In the genomic region with DNA sequence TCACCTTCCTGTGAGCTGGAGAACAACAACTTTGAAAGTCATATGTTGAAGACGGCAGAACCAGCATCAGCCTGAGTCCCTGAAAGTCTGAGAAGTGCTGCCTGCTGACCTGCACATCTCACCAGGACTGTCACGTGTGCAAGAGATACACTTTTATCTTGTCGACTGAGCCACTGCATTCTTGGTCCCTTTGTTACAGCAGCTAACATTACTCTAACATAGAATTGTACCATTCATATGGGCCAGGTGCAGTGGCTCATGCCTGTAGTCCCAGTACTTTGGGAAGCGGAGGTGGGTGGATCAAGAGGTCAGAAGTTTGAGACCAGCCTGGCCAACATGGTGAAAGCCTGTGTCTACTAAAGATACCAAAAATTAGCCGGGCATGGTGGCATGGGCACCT, we compare ENCODE assay signal across 27 cellular contexts. TPM values are rescaled to one million over a fixed set of nuclear protein-coding genes. Genes with fewer than 3 reads are reported as not detected.
DNase-seq lines count a peak whose midpoint lies in the region; ATAC-seq, FAIRE-seq and TF ChIP-seq lines count a peak whose summit lies in the region.
"Had no signal": no experiment of that assay in that cellular context is flagged by ENCODE, and none has a peak within 500 bp of the region (broad histone marks: within the 10 kb centered on the region; RNA-seq: fewer than 3 reads in every experiment).

No MANE protein-coding gene starts in this region.

- intact Hi-C loops in HepG2 (cut with micrococcal nuclease; ENCODE audit: unreplicated experiment) (no loop called here), right lobe of liver (cut with DNase I) (no loop called here), spleen (cut with DNase I; ENCODE audit: low total_unique reads) (no loop called here), sigmoid colon (cut with DNase I) (no loop called here)

- no peaks in the 10 kb centered on the region for H3K36me3 Mint-ChIP-seq in type B pancreatic cell
- H3K36me3 Mint-ChIP-seq: CD14-positive monocyte had no signal

- H2AFZ ChIP-seq in HepG2 (ENCODE audit: low read length) = no peak overlapping the region
- H2AFZ ChIP-seq: GM23248 had no signal

- no peak for TF ChIP-seq RAD21 in HepG2 (CRISPR knock-in tag; IDR thresholded peaks at IDR 0.05)

- DNase-seq in HepG2 (ENCODE audit: low spot score) = no peak
- DNase-seq in right lobe of liver = no peak
- peak; percentile 23 for DNase-seq in islet precursor cell
- DNase-seq in type B pancreatic cell (ENCODE audit: extremely low spot score, unreplicated experiment) = peak; percentile 40
- DNase-seq in spleen = no peak
- no peak for DNase-seq in sigmoid colon
- DNase-seq in NOMO-1 treated with DMSO at 0.1 percent for 48 hours (lab: John Stamatoyannopoulos, UW; ENCODE audit: unreplicated experiment) = no peak
- DNase-seq: 8988T; ACHN; AML-193; BE2C; CD4-positive, alpha-beta T cell; CD8-positive, alpha-beta memory T cell; DMS 273 treated with DMSO at 0.1 percent for 48 hours; DMS79; EL; GDM1; GM23248; H7 had no signal

- H3K4me2 ChIP-seq in HepG2 (ENCODE audit: low read depth, low read length) = no peak overlapping the region
- H3K4me2 ChIP-seq: A549; BLaER1 treated with 17β-estradiol and CSF1 and Interleukin-3, amounts not matched to agents 10 nM and 100 nM had no signal

- H3K9ac ChIP-seq in HepG2 (ENCODE audit: insufficient read depth, low read depth, low read length) = no peak overlapping the region
- H3K9ac ChIP-seq: BLaER1 treated with 17β-estradiol and CSF1 and Interleukin-3, amounts not matched to agents 10 nM and 100 nM; GM23248 had no signal

- H3K27ac ChIP-seq in HepG2 (ENCODE audit: extremely low read length, insufficient read depth, low read length) (no peak overlapping the region), right lobe of liver (no peak overlapping the region), spleen (no peak overlapping the region), sigmoid colon (no peak overlapping the region)
- H3K27ac ChIP-seq: A549; BLaER1 treated with 17β-estradiol and CSF1 and Interleukin-3, amounts not matched to agents 10 nM and 100 nM; GM23248 had no signal

- FAIRE-seq in HepG2 (lab: Jason Lieb, UNC) = no peak
- FAIRE-seq: A549, D721Med, GM12878, GM19239, H1 had no signal

- CTCF ChIA-PET in HepG2 (lab: Yijun Ruan, JAX; ENCODE audit: low intra/inter-chr PET ratio, low total read pairs) = no interaction called here

- H4K20me1 ChIP-seq in HepG2 (ENCODE audit: insufficient read depth, low read length) = no peaks in the 10 kb centered on the region
- H4K20me1 ChIP-seq: BLaER1 treated with 17β-estradiol and CSF1 and Interleukin-3, amounts not matched to agents 10 nM and 100 nM had no signal

- H3K9me3 ChIP-seq in HepG2 (ENCODE audit: low read length) = no peaks in the 10 kb centered on the region
- H3K9me3 ChIP-seq in right lobe of liver = no peaks in the 10 kb centered on the region
- no peaks in the 10 kb centered on the region for H3K9me3 ChIP-seq in spleen
- no peaks in the 10 kb centered on the region for H3K9me3 ChIP-seq in sigmoid colon
- H3K9me3 ChIP-seq: BE2C had no signal

- ATAC-seq in HepG2 (no peak), right lobe of liver (no peak)
- ATAC-seq: A549, GM12878, HCT116 had no signal

- no peak for TF ChIP-seq EP300 in HepG2 (IDR thresholded peaks at IDR 0.05; ENCODE audit: low read depth in 2 of 2, low read length in 2 of 2)
- TF ChIP-seq EP300 in HepG2 (CRISPR knock-in tag; IDR thresholded peaks at IDR 0.05; ENCODE audit: borderline replicate concordance) = no peak
- no peak for TF ChIP-seq EP300 in sigmoid colon (IDR thresholded peaks at IDR 0.05)

- POLR2A ChIA-PET in HepG2 (lab: Yijun Ruan, JAX) = no interaction called here

- H3K4me1 ChIP-seq in HepG2 (ENCODE audit: insufficient read depth, low read length) (no peaks in the 10 kb centered on the region), right lobe of liver (no peaks in the 10 kb centered on the region), spleen (no peaks in the 10 kb centered on the region), sigmoid colon (no peaks in the 10 kb centered on the region)
- H3K4me1 ChIP-seq: A549; BE2C; BLaER1 treated with 17β-estradiol and CSF1 and Interleukin-3, amounts not matched to agents 10 nM and 100 nM had no signal

- H3K27me3 Mint-ChIP-seq in type B pancreatic cell = peaks cover 18% of the 10 kb centered on the region

- H3K27me3 ChIP-seq in HepG2 (ENCODE audit: control insufficient read depth in 1 of 2, insufficient read depth in 2 of 2, low read length in 2 of 2) = peaks cover 0 to 22% of the 10 kb centered on the region in 2 experiments; a peak in 2 of 5 replicates
- H3K27me3 ChIP-seq in right lobe of liver = no peaks in the 10 kb centered on the region
- peaks cover 0 to 2% (median 0%) of the 10 kb centered on the region in 7 donors for H3K27me3 ChIP-seq in spleen (replicated peaks in 1 of 7)
- H3K27me3 ChIP-seq in sigmoid colon = no peaks in the 10 kb centered on the region
- H3K27me3 ChIP-seq: BE2C; BLaER1 treated with 17β-estradiol and CSF1 and Interleukin-3, amounts not matched to agents 10 nM and 100 nM had no signal

- no TSS peak for BruUV-seq in HepG2 (replicated peaks; lab: Mats Ljungman, UMichigan)

- TF ChIP-seq CTCF in HepG2 (CRISPR knock-in tag; IDR thresholded peaks at IDR 0.05) (no peak), right lobe of liver (IDR thresholded peaks at IDR 0.05) (no peak), type B pancreatic cell (conservative IDR thresholded peaks at IDR 0.05) (no peak), spleen (IDR thresholded peaks at IDR 0.05 in 8 of 11, conservative IDR thresholded peaks at IDR 0.05 in 3 of 11) (no peak), sigmoid colon (IDR thresholded peaks at IDR 0.05) (no peak)

- H3K4me3 ChIP-seq in HepG2 (replicated peaks in 1 of 3; ENCODE audit: insufficient read depth in 1 of 3, low read depth in 2 of 3, low read length in 3 of 3) = no peak overlapping the region
- no peak overlapping the region for H3K4me3 ChIP-seq in right lobe of liver
- no peak overlapping the region for H3K4me3 ChIP-seq in spleen
- H3K4me3 ChIP-seq in sigmoid colon = no peak overlapping the region
- H3K4me3 ChIP-seq: A549; BLaER1 treated with 17β-estradiol and CSF1 and Interleukin-3, amounts not matched to agents 10 nM and 100 nM; GM12878; GM23248 had no signal

- H3K27ac Mint-ChIP-seq in type B pancreatic cell = no peak overlapping the region
- H3K27ac Mint-ChIP-seq: CD14-positive monocyte; CD4-positive, alpha-beta T cell; CD8-positive, alpha-beta memory T cell had no signal

- H3K79me2 ChIP-seq in HepG2 (ENCODE audit: insufficient read depth, low read length) = no peaks in the 10 kb centered on the region

- in situ Hi-C loops in HepG2 (cut with HindIII; ENCODE audit: extremely low pct_ligation_motif_present, low pct_unique_long_range_greater_than_20kb) = no loop called here

- H3K4me3 Mint-ChIP-seq in type B pancreatic cell = no peak overlapping the region
- H3K4me3 Mint-ChIP-seq: CD14-positive monocyte; CD4-positive, alpha-beta T cell; CD8-positive, alpha-beta memory T cell had no signal

- 7% methylated on average over 5 of the region's 5 CpGs for WGBS in HepG2 (ENCODE audit: low lambda C conversion rate)
- WGBS in right lobe of liver (ENCODE audit: insufficient coverage, low coverage, low lambda C conversion rate, missing lambda C conversion rate) = 36% methylated on average over 2 of the region's 5 CpGs
- WGBS in spleen, 5 donors = 87 to 93% (median 89%) methylated on average over 5 of the region's 5 CpGs
- 89 to 90% methylated on average over 5 of the region's 5 CpGs for WGBS in sigmoid colon, 2 donors

- no peaks in the 10 kb centered on the region for H3K4me1 Mint-ChIP-seq in type B pancreatic cell (ENCODE audit: unreplicated experiment)
- H3K4me1 Mint-ChIP-seq: CD14-positive monocyte; CD8-positive, alpha-beta memory T cell had no signal

- H3K9me3 Mint-ChIP-seq in type B pancreatic cell = peaks cover 5% of the 10 kb centered on the region

- no peak for TF ChIP-seq POLR2A in HepG2 (IDR thresholded peaks at IDR 0.05; ENCODE audit: insufficient read depth in 1 of 2, low read depth in 2 of 2, low read length in 2 of 2)
- TF ChIP-seq POLR2A in right lobe of liver (IDR thresholded peaks at IDR 0.05) = no peak
- no peak for TF ChIP-seq POLR2A in spleen (IDR thresholded peaks at IDR 0.05)
- no peak for TF ChIP-seq POLR2A in sigmoid colon (IDR thresholded peaks at IDR 0.05)

- H3K36me3 ChIP-seq in HepG2 (replicated peaks in 1 of 2; ENCODE audit: control insufficient read depth in 1 of 2, insufficient read depth in 2 of 2, low read length in 2 of 2) = no peaks in the 10 kb centered on the region
- no peaks in the 10 kb centered on the region for H3K36me3 ChIP-seq in right lobe of liver
- no peaks in the 10 kb centered on the region for H3K36me3 ChIP-seq in spleen
- no peaks in the 10 kb centered on the region for H3K36me3 ChIP-seq in sigmoid colon
- H3K36me3 ChIP-seq: BE2C; BLaER1 treated with 17β-estradiol and CSF1 and Interleukin-3, amounts not matched to agents 10 nM and 100 nM had no signal

RNA-seq across cellular contexts. Expression of gene MARCHF10, which starts 40.1 kb away (rescaled TPM):
- not detected in 2 replicates for total RNA-seq in HepG2 (2016; rRNA removed; fragmentation: Illumina TruSeq; extraction: Trizol)
- not detected in 2 replicates for total RNA-seq in HepG2 (2016; cell fraction: cytosol; rRNA removed; fragmentation: Illumina TruSeq; extraction: Trizol; ENCODE audit: low read depth)
- not detected in 2 replicates for total RNA-seq in HepG2 (2016; cell fraction: insoluble cytoplasmic fraction; rRNA removed; fragmentation: Illumina TruSeq; extraction: Trizol)
- total RNA-seq in HepG2 (2016; cell fraction: membrane; rRNA removed; fragmentation: Illumina TruSeq; extraction: Trizol) = not detected in 2 replicates
- not detected in 2 replicates for total RNA-seq in HepG2 (2016; cell fraction: nucleus; rRNA removed; fragmentation: Illumina TruSeq; extraction: Trizol)
- not detected in 2 replicates for polyA plus RNA-seq in HepG2 (2011; rRNA removed)
- polyA plus RNA-seq in HepG2 (2011; cell fraction: cytosol; rRNA removed) = not detected in 2 replicates
- polyA plus RNA-seq in HepG2 (2011; cell fraction: nucleus; rRNA removed) = not detected in 2 replicates
- not detected in 2 replicates for polyA plus RNA-seq in HepG2 (2012)
- not detected in 2 replicates for polyA plus RNA-seq in HepG2 (2016; cell fraction: cytosol; fragmentation: Illumina TruSeq; extraction: Trizol; ENCODE audit: low read depth)
- polyA plus RNA-seq in HepG2 (2016; cell fraction: insoluble cytoplasmic fraction; fragmentation: Illumina TruSeq; extraction: Trizol; ENCODE audit: low read depth) = not detected in 2 replicates
- not detected in 2 replicates for polyA plus RNA-seq in HepG2 (2016; cell fraction: membrane; fragmentation: Illumina TruSeq; extraction: Trizol; ENCODE audit: low read depth)
- polyA plus RNA-seq in HepG2 (2016; cell fraction: nucleus; fragmentation: Illumina TruSeq; extraction: Trizol; ENCODE audit: insufficient read depth, low read depth) = not detected in 2 replicates
- polyA minus RNA-seq in HepG2 (2011; rRNA and poly(A)+ RNA removed; ENCODE audit: low replicate concordance) = 0.19 TPM in 1 of 2 replicates, not detected in the other
- not detected in 2 replicates for polyA minus RNA-seq in HepG2 (2011; cell fraction: cytosol; rRNA and poly(A)+ RNA removed)
- polyA minus RNA-seq in HepG2 (2011; cell fraction: nucleus; rRNA and poly(A)+ RNA removed) = not detected in 2 replicates
- not detected for total RNA-seq in right lobe of liver
- not detected in 2 replicates for total RNA-seq in type B pancreatic cell (ENCODE audit: low replicate concordance)
- total RNA-seq in spleen = not detected
- polyA plus RNA-seq in spleen = under 1 TPM; 0.15 to 0.32 (median 0.26) TPM
- total RNA-seq in sigmoid colon = 1 to 10 TPM in 2 of 4 donors, under 1 TPM in 2; 0.27 to 2.1 (median 1.0) TPM
- under 1 TPM in 1 of 3 donors, not detected in 2; 0.09 TPM for polyA plus RNA-seq in sigmoid colon
- total RNA-seq: CD4-positive, alpha-beta T cell; CD8-positive, alpha-beta memory T cell had no signal
- polyA plus RNA-seq: CD14-positive monocyte had no signal

Comparison
In these comparisons a context has a peak if more than half of its experiments do, and no peak if none do; other contexts are left out.
1. DNase-seq: peak in islet precursor cell (single experiment) and type B pancreatic cell (single experiment); none in HepG2 (single experiment), right lobe of liver (0 of 3), spleen (single experiment), sigmoid colon (single experiment) and NOMO-1 treated with DMSO at 0.1 percent for 48 hours (single experiment).